ENCODE assay signal across 14 cellular contexts in genomic region chr10:844552-844951, GRCh38.
DNase-seq lines count a peak whose midpoint lies in the region; ATAC-seq and TF ChIP-seq lines count a peak whose summit lies in the region.
"Had no signal": no experiment of that assay in that cellular context is flagged by ENCODE, and none has a peak within 500 bp of the region (broad histone marks: within the 10 kb centered on the region; RNA-seq: fewer than 3 reads in every experiment).

No MANE protein-coding gene starts in this region.

- H3K4me3 ChIP-seq in astrocyte of the spinal cord (ENCODE audit: low read depth, low read length), result no peak overlapping the region
- H3K4me3 ChIP-seq in left lung, result no peak overlapping the region
- H3K4me3 ChIP-seq: breast epithelium had no signal

- H3K4me1 ChIP-seq in left lung, result peaks cover 0 to 22% of the 10 kb centered on the region in 2 donors
- H3K4me1 ChIP-seq: breast epithelium had no signal

- H3K27me3 ChIP-seq in left lung, result no peaks in the 10 kb centered on the region
- H3K27me3 ChIP-seq: breast epithelium had no signal

- intact Hi-C loops in left lung (cut with DNase I), result no loop called here

- ATAC-seq in left lung, result peak; percentile 74
- no peak for ATAC-seq in GM21360 (IDR thresholded peaks at IDR 0.05; ENCODE audit: unreplicated experiment)

- in situ Hi-C loops in ACHN (cut with HindIII; ENCODE audit: low pct_ligation_motif_present, low pct_unique_long_range_greater_than_20kb, low sequenced_read_pairs), result no loop called here
- in situ Hi-C loops in astrocyte of the spinal cord (cut with HindIII; ENCODE audit: low sequenced_read_pairs), result no loop called here

- DNase-seq in ACHN (peak; percentile 14), GM03348 (ENCODE audit: low spot score) (peak; percentile 47), astrocyte of the spinal cord (ENCODE audit: low read depth, low spot score) (peak; percentile 32), left lung (no peak), cerebellar nuclear complex (lab: John Stamatoyannopoulos, UW) (no peak)
- DNase-seq in effector CD8-positive, alpha-beta T cell (lab: John Stamatoyannopoulos, UW), result no peak
- DNase-seq in stimulated activated CD4-positive, alpha-beta T cell treated with anti-CD3 and anti-CD28 coated beads, Interleukin-4, amount 100 ng/mL, for 1 hour, result no peak
- DNase-seq: activated B cell treated with CpG ODN at 0.5 μM for 24 hours, erythroblast, NCI-H187 treated with DMSO at 0.1 percent for 48 hours, NCI-H774, SHP77 treated with DMSO at 0.1 percent for 48 hours had no signal

- H3K36me3 ChIP-seq in left lung, result peaks cover 0 to 70% of the 10 kb centered on the region in 2 donors

- no peak for TF ChIP-seq CTCF in astrocyte of the spinal cord (IDR thresholded peaks at IDR 0.05; ENCODE audit: low read depth, low read length)
- no peak for TF ChIP-seq CTCF in left lung (IDR thresholded peaks at IDR 0.05)

- no peak overlapping the region for H3K27ac ChIP-seq in left lung
- H3K27ac ChIP-seq: breast epithelium had no signal

- H3K9me3 ChIP-seq in left lung, result no peaks in the 10 kb centered on the region
- H3K9me3 ChIP-seq: breast epithelium had no signal

Comparison
In these comparisons a context has a peak if more than half of its experiments do, and no peak if none do; other contexts are left out.
1. DNase-seq: peak in ACHN (single experiment), GM03348 (single experiment) and astrocyte of the spinal cord (single experiment); none in left lung (0 of 2), effector CD8-positive, alpha-beta T cell (single experiment), cerebellar nuclear complex (0 of 2) and stimulated activated CD4-positive, alpha-beta T cell treated with anti-CD3 and anti-CD28 coated beads, Interleukin-4, amount 100 ng/mL, for 1 hour (single experiment).